In the genomic region with DNA sequence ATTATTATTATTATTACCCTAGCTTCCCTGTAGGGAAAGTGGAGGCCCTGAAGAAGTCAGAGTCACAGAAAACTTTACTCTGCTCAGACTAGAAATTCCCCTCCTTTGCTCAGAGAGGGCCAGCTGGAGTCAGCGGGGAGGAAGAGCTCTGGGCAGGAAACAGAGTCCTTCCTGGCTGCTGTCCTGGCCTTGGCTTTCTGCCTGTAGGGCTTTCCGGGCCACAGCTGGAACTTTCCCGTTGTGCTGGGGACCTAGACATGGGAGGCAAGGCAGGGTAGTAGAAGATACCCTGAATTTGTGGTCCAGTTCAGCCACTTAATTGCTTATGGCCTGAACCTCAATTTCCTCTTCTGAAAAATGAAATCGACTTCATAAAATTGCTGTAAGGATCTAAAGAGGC, we compare ENCODE assay signal across 15 cellular contexts. TPM values are rescaled to one million over a fixed set of nuclear protein-coding genes. Genes with fewer than 3 reads are reported as not detected.
A peak's percentile ranks its signal among the peaks of the same experiment; 100 is the strongest.
DNase-seq lines count a peak whose midpoint lies in the region; ATAC-seq and TF ChIP-seq lines count a peak whose summit lies in the region.
"Had no signal": no experiment of that assay in that cellular context is flagged by ENCODE, and none has a peak within 500 bp of the region (broad histone marks: within the 10 kb centered on the region; RNA-seq: fewer than 3 reads in every experiment).

No MANE protein-coding gene starts in this region.

- ATAC-seq in left lobe of liver (peak; percentile 67), GM19035 (IDR thresholded peaks at IDR 0.05; ENCODE audit: unreplicated experiment) (no peak), GM21360 (IDR thresholded peaks at IDR 0.05; ENCODE audit: unreplicated experiment) (no peak)

- intact Hi-C loops in spleen (cut with DNase I; ENCODE audit: low total_unique reads), result no loop called here

- no peak overlapping the region for H3K4me3 ChIP-seq in spleen
- H3K4me3 ChIP-seq in hepatocyte, result no peak overlapping the region

- H3K79me2 ChIP-seq in hepatocyte, result no peaks in the 10 kb centered on the region

- H2AFZ ChIP-seq in hepatocyte, result no peak overlapping the region

- H3K4me1 ChIP-seq in spleen (peaks cover 39 to 99% (median 82%) of the 10 kb centered on the region in 6 donors), hepatocyte (ENCODE audit: insufficient read depth) (peaks cover 8% of the 10 kb centered on the region)

- H3K9me3 ChIP-seq in spleen (no peaks in the 10 kb centered on the region), hepatocyte (ENCODE audit: low read depth) (no peaks in the 10 kb centered on the region)

- no peaks in the 10 kb centered on the region for H3K9me2 ChIP-seq in hepatocyte (replicated peaks; ENCODE audit: insufficient read depth)

- H3K36me3 ChIP-seq in spleen (no peaks in the 10 kb centered on the region), hepatocyte (replicated peaks; ENCODE audit: insufficient read depth, low read depth) (no peaks in the 10 kb centered on the region)

- TF ChIP-seq POLR2A in spleen (IDR thresholded peaks at IDR 0.05), result no peak

- H3K27me3 ChIP-seq in spleen (replicated peaks in 1 of 7), result peaks cover 0 to under 1% (median 0%) of the 10 kb centered on the region in 7 donors
- no peaks in the 10 kb centered on the region for H3K27me3 ChIP-seq in hepatocyte

- DNase-seq in HCEC 1CT (peak; percentile 43), cerebellar cortex (ENCODE audit: low spot score) (peak; percentile 4), left lobe of liver (ENCODE audit: low spot score) (no peak), spleen (peak; percentile 77), hepatocyte (ENCODE audit: low spot score) (no peak), iPS-NIHi11 (ENCODE audit: low spot score) (no peak)
- DNase-seq: activated CD4-positive, alpha-beta T cell treated with anti-CD3 and anti-CD28 coated beads, Interleukin-2, amount 50 U/mL, for 48 hours; activated gamma-delta T cell treated with Interleukin-2 at 50 U/mL for 16 hours; CD8-positive, alpha-beta memory T cell; NCI-H2107; stimulated activated CD4-positive, alpha-beta T cell treated with anti-CD3 and anti-CD28 coated beads, Interleukin-1b, Interleukin-23, amount 100 ng/mL, for 48 hours had no signal

- peak overlapping the region in 7 of 8 donors; percentile 11 to 88 (median 74) for H3K27ac ChIP-seq in spleen
- no peak overlapping the region for H3K27ac ChIP-seq in hepatocyte

- 2 to 8% (median 4%) methylated on average over 4 of the region's 4 CpGs for WGBS in spleen, 5 donors
- WGBS in hepatocyte (ENCODE audit: low lambda C conversion rate, missing lambda C conversion rate), result 73% methylated on average over 4 of the region's 4 CpGs

- TF ChIP-seq CTCF in spleen (IDR thresholded peaks at IDR 0.05 in 8 of 11, conservative IDR thresholded peaks at IDR 0.05 in 3 of 11), result no peak
- no peak for TF ChIP-seq CTCF in hepatocyte (IDR thresholded peaks at IDR 0.05; ENCODE audit: poor library complexity)

- H4K20me1 ChIP-seq in hepatocyte (ENCODE audit: insufficient read depth, poor library complexity, severe bottlenecking), result no peaks in the 10 kb centered on the region

- no peak overlapping the region for H3K4me2 ChIP-seq in hepatocyte

RNA-seq across cellular contexts. Expression of a gene that starts 14.0 kb away (rescaled TPM):
- total RNA-seq in left lobe of liver (0.91 TPM), spleen (10 to 100 TPM in 3 of 7 donors, 1 to 10 TPM in 4; 4.6 to 70.7 (median 6.1) TPM), hepatocyte (27.4 and 27.5 TPM in 2 replicates)
- polyA plus RNA-seq in spleen (10 to 100 TPM; 10.8 to 36.5 (median 21.6) TPM), hepatocyte (54.0 and 64.8 TPM in 2 replicates)
- polyA plus RNA-seq: CD8-positive, alpha-beta memory T cell had no signal

RNA-seq across cellular contexts. Expression of a gene that starts 29.0 kb away (rescaled TPM):
- total RNA-seq in left lobe of liver (not detected), spleen (not detected), hepatocyte (not detected in 2 replicates)
- polyA plus RNA-seq in spleen (not detected), hepatocyte (0.69 and 1.2 TPM in 2 replicates)
- total RNA-seq: CD8-positive, alpha-beta memory T cell had no signal
- polyA plus RNA-seq: CD8-positive, alpha-beta memory T cell; keratinocyte had no signal

RNA-seq across cellular contexts. Expression of a gene that starts 44.5 kb away (rescaled TPM):
- total RNA-seq in left lobe of liver (not detected), spleen (1 to 10 TPM in 1 of 7 donors, under 1 TPM in 1, not detected in 5; 0.60 to 1.9 TPM), hepatocyte (0.40 TPM in 1 of 2 replicates, not detected in the other)
- polyA plus RNA-seq in spleen (under 1 TPM; 0.26 to 0.76 (median 0.29) TPM), hepatocyte (0.29 and 0.82 TPM in 2 replicates)
- total RNA-seq: CD8-positive, alpha-beta memory T cell; fibroblast of lung had no signal
- polyA plus RNA-seq: CD8-positive, alpha-beta memory T cell; keratinocyte had no signal

Comparison
In these comparisons a context has a peak if more than half of its experiments do, and no peak if none do; other contexts are left out.
1. DNase-seq: peak in HCEC 1CT (single experiment), cerebellar cortex (single experiment) and spleen (single experiment); none in left lobe of liver (single experiment), hepatocyte (single experiment) and iPS-NIHi11 (single experiment).